ENCODE assay signal across 17 cellular contexts in the genomic region with DNA sequence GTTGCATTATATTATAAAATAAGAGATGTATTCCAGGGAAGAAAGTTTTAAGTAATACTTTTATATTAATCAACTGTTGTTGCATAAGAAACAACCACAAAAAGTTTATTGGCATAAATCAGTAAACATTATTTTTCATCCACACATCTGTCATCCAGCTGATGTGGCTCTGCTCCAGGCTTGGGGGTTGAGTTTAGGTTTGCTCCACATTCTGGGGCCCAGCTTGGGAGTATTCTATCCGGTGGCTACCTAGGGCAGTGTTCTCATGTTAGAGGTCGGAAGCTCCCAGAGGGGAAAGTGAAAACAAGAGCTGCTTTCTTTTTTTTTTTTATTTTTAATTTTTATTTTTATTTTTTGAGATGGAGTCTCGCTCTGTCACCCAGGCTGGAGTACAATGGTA.
A peak's percentile ranks its signal among the peaks of the same experiment; 100 is the strongest.
DNase-seq lines count a peak whose midpoint lies in the region; ATAC-seq and TF ChIP-seq lines count a peak whose summit lies in the region.
"Had no signal": no experiment of that assay in that cellular context is flagged by ENCODE, and none has a peak within 500 bp of the region (broad histone marks: within the 10 kb centered on the region; RNA-seq: fewer than 3 reads in every experiment).

No MANE protein-coding gene starts in this region.

- no peak overlapping the region for H3K9ac ChIP-seq in adipocyte (ENCODE audit: low read length)

- no peaks in the 10 kb centered on the region for H3K27me3 Mint-ChIP-seq in stimulated activated naive B cell treated with anti-CD40 and anti-IgM and Interleukin-4, amounts not matched to agents 10 μg/mL and 1 μg/mL and 100 μg/mL, for 72 hours
- H3K27me3 Mint-ChIP-seq: CD4-positive, alpha-beta T cell had no signal

- no peaks in the 10 kb centered on the region for H3K4me1 ChIP-seq in adipocyte (ENCODE audit: control insufficient read depth, insufficient read depth, low read length)

- no peaks in the 10 kb centered on the region for H3K27me3 ChIP-seq in adipocyte (replicated peaks; ENCODE audit: control insufficient read depth, insufficient read depth, low read length)

- ATAC-seq in sciatic nerve (peak; percentile 86), left ventricle myocardium superior (no peak), GM18502 (IDR thresholded peaks at IDR 0.05; ENCODE audit: poor library complexity, unreplicated experiment) (no peak)
- ATAC-seq in stimulated activated naive B cell treated with anti-CD40 and anti-IgM and Interleukin-4, amounts not matched to agents 10 μg/mL and 1 μg/mL and 100 μg/mL, for 72 hours (replicated peaks) = no peak
- ATAC-seq: HCT116, K562 had no signal

- H3K36me3 Mint-ChIP-seq in stimulated activated naive B cell treated with anti-CD40 and anti-IgM and Interleukin-4, amounts not matched to agents 10 μg/mL and 1 μg/mL and 100 μg/mL, for 72 hours = no peaks in the 10 kb centered on the region

- DNase-seq in AG10803 (ENCODE audit: low read depth) (peak; percentile 47), adipocyte (ENCODE audit: low read depth) (peak; percentile 31), fibroblast of gingiva (ENCODE audit: low read depth) (peak; percentile 53), sciatic nerve (ENCODE audit: low spot score) (peak; percentile 60), activated gamma-delta T cell treated with Interleukin-2 at 50 U/mL for 16 hours (no peak), left ventricle myocardium superior (no peak)
- no peak for DNase-seq in stimulated activated naive B cell treated with anti-CD40 and anti-IgM and Interleukin-4, amounts not matched to agents 10 μg/mL and 1 μg/mL and 100 μg/mL, for 72 hours
- DNase-seq: ACHN; AML-193; C1 segment of cervical spinal cord; CD4-positive, alpha-beta T cell; DMS153; DMS79 treated with DMSO at 0.1 percent for 48 hours; EL had no signal

- no peaks in the 10 kb centered on the region for H3K9me3 ChIP-seq in adipocyte (ENCODE audit: control insufficient read depth, low read length)

- no peak overlapping the region for H3K4me3 ChIP-seq in AG10803 (ENCODE audit: low read length)
- no peak overlapping the region for H3K4me3 ChIP-seq in adipocyte (ENCODE audit: low read length)
- H3K4me3 ChIP-seq: K562 had no signal

- intact Hi-C loops in sciatic nerve (cut with DNase I) (no loop called here), left ventricle myocardium superior (cut with micrococcal nuclease) (no loop called here)

- no peak for TF ChIP-seq CTCF in AG10803 (conservative IDR thresholded peaks at IDR 0.05; ENCODE audit: low read length)

- no peaks in the 10 kb centered on the region for H3K4me1 Mint-ChIP-seq in stimulated activated naive B cell treated with anti-CD40 and anti-IgM and Interleukin-4, amounts not matched to agents 10 μg/mL and 1 μg/mL and 100 μg/mL, for 72 hours

- no peak overlapping the region for H3K4me3 Mint-ChIP-seq in stimulated activated naive B cell treated with anti-CD40 and anti-IgM and Interleukin-4, amounts not matched to agents 10 μg/mL and 1 μg/mL and 100 μg/mL, for 72 hours
- H3K4me3 Mint-ChIP-seq: CD4-positive, alpha-beta T cell had no signal

- H3K36me3 ChIP-seq in adipocyte (ENCODE audit: control insufficient read depth, insufficient read depth, low read length, severe bottlenecking) = no peaks in the 10 kb centered on the region

- no peaks in the 10 kb centered on the region for H3K9me3 Mint-ChIP-seq in stimulated activated naive B cell treated with anti-CD40 and anti-IgM and Interleukin-4, amounts not matched to agents 10 μg/mL and 1 μg/mL and 100 μg/mL, for 72 hours

- no peak overlapping the region for H3K27ac Mint-ChIP-seq in stimulated activated naive B cell treated with anti-CD40 and anti-IgM and Interleukin-4, amounts not matched to agents 10 μg/mL and 1 μg/mL and 100 μg/mL, for 72 hours
- H3K27ac Mint-ChIP-seq: CD4-positive, alpha-beta T cell had no signal

Comparison
In these comparisons a context has a peak if more than half of its experiments do, and no peak if none do; other contexts are left out.
1. DNase-seq: peak in AG10803 (single experiment), adipocyte (single experiment), fibroblast of gingiva (single experiment) and sciatic nerve (single experiment); none in stimulated activated naive B cell treated with anti-CD40 and anti-IgM and Interleukin-4, amounts not matched to agents 10 μg/mL and 1 μg/mL and 100 μg/mL, for 72 hours (single experiment), activated gamma-delta T cell treated with Interleukin-2 at 50 U/mL for 16 hours (single experiment) and left ventricle myocardium superior (single experiment).